Comparison of ENCODE assay signal across 24 cellular contexts in genomic region chr22:37665487-37665886, GRCh38.
"Had no signal": no experiment of that assay in that cellular context is flagged by ENCODE, and none has a peak within 500 bp of the region (broad histone marks: within the 10 kb centered on the region; RNA-seq: fewer than 3 reads in every experiment).

No MANE protein-coding gene starts in this region.

- H3K27me3 ChIP-seq: brain microvascular endothelial cell had no signal

- ATAC-seq: activated T-helper 17 cell treated with anti-CD3 and anti-CD28 coated beads, Interleukin-2, amount 50 U/mL, for 72 hours; Panc1; WTC11 had no signal

- H3K27ac ChIP-seq: brain microvascular endothelial cell had no signal

- DNase-seq: activated CD4-positive, alpha-beta T cell treated with anti-CD3 and anti-CD28 coated beads, Interleukin-2, amount 10 ng/mL, durations not matched to agents 24 days and 14 days; activated CD4-positive, alpha-beta T cell treated with anti-CD3 and anti-CD28 coated beads, Interleukin-2, amount 50 U/mL, for 48 hours; activated CD4-positive, CD25-positive, alpha-beta regulatory T cell treated with anti-CD3 and anti-CD28 coated beads, Interleukin-2, amount 50 U/mL, for 72 hours; activated gamma-delta T cell treated with Interleukin-2 at 50 U/mL for 16 hours; activated naive CD4-positive, alpha-beta T cell treated with anti-CD3 and anti-CD28 coated beads, Interleukin-2, amount 10 ng/mL, durations not matched to agents 7 days and 5 days; activated naive CD8-positive, alpha-beta T cell treated with anti-CD3 and anti-CD28 coated beads for 36 hours; activated T-cell treated with anti-CD3 and anti-CD28 coated beads for 4 hours; activated T-cell treated with anti-CD3 and anti-CD28 coated beads, Interleukin-2, amount 50 U/mL, for 48 hours; brain microvascular endothelial cell; Karpas-422; MM.1S; NCI-H1105 treated with DMSO at 0.1 percent for 48 hours; NCI-H1436 treated with DMSO at 0.1 percent for 48 hours; NCI-H187; NCI-H2081; NCI-H510A treated with DMSO at 0.1 percent for 48 hours; NCI-H69; NK-92 treated with Interleukin-12 subunit alpha and Interleukin-12 subunit beta, amount 100 ng/mL, for 24 hours; OCI-M1; RPMI8226; SHP77 treated with DMSO at 0.1 percent for 48 hours had no signal
